ENCODE assay signal across 14 cellular contexts in the genomic region with DNA sequence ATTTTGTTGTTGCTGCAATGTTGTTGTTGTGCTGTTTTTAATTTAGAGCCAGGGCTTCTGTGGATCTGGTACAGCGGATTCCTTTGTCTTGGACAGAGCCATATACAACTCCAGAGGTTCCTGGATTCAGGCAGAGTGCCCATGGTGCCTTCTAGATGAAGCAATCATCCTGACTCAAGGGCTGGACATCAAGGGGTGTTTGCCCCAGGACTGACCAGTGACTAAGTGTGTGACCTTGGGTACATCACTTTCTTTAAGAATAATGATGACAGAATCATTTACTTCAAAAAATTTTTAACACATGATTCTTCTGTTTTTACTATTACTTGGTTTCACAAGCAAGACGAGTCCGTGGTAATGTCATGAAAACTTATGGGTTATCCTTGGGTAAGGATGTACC.
DNase-seq lines count a peak whose midpoint lies in the region; ATAC-seq and TF ChIP-seq lines count a peak whose summit lies in the region.
"Had no signal": no experiment of that assay in that cellular context is flagged by ENCODE, and none has a peak within 500 bp of the region (broad histone marks: within the 10 kb centered on the region; RNA-seq: fewer than 3 reads in every experiment).

No MANE protein-coding gene starts in this region.

- H3K36me3 Mint-ChIP-seq in osteocyte (ENCODE audit: unreplicated experiment) (no peaks in the 10 kb centered on the region), Caco-2 (ENCODE audit: insufficient read depth, unreplicated experiment) (no peaks in the 10 kb centered on the region)

- intact Hi-C loops in esophagus squamous epithelium (cut with DNase I) = no loop called here
- intact Hi-C loops in Caco-2 (cut with micrococcal nuclease; ENCODE audit: unreplicated experiment) = no loop called here

- POLR2A ChIA-PET in Caco-2 (lab: Charles Lee) = no interaction called here

- H3K27ac Mint-ChIP-seq in osteocyte (ENCODE audit: unreplicated experiment) = peak overlapping the region; percentile 84
- no peak overlapping the region for H3K27ac Mint-ChIP-seq in Caco-2 (ENCODE audit: unreplicated experiment)

- no peak for TF ChIP-seq POLR2A in esophagus squamous epithelium (IDR thresholded peaks at IDR 0.05)

- H3K9me3 ChIP-seq in esophagus squamous epithelium (no peaks in the 10 kb centered on the region), SJCRH30 (replicated peaks) (no peaks in the 10 kb centered on the region), Caco-2 (no peaks in the 10 kb centered on the region)
- H3K9me3 ChIP-seq: BE2C had no signal

- no peaks in the 10 kb centered on the region for H3K27me3 Mint-ChIP-seq in osteocyte (ENCODE audit: unreplicated experiment)
- H3K27me3 Mint-ChIP-seq in Caco-2 (ENCODE audit: insufficient read depth, unreplicated experiment) = no peaks in the 10 kb centered on the region

- CTCF ChIA-PET in Caco-2 (lab: Charles Lee) = no interaction called here

- H3K36me3 ChIP-seq in esophagus squamous epithelium (no peaks in the 10 kb centered on the region), SJCRH30 (no peaks in the 10 kb centered on the region), Caco-2 (ENCODE audit: control insufficient read depth, insufficient read depth, low read length) (no peaks in the 10 kb centered on the region; the same call in 1 of the 2 replicates)
- H3K36me3 ChIP-seq: BE2C had no signal

- H3K4me1 Mint-ChIP-seq in osteocyte (ENCODE audit: unreplicated experiment) = peaks cover 87% of the 10 kb centered on the region
- H3K4me1 Mint-ChIP-seq in Caco-2 (ENCODE audit: low read depth, unreplicated experiment) = peaks cover 27% of the 10 kb centered on the region

- H3K4me3 Mint-ChIP-seq in osteocyte (ENCODE audit: unreplicated experiment) (no peak overlapping the region), Caco-2 (ENCODE audit: unreplicated experiment) (no peak overlapping the region)

- peaks cover 4% of the 10 kb centered on the region for H3K9me3 Mint-ChIP-seq in osteocyte (ENCODE audit: unreplicated experiment)
- H3K9me3 Mint-ChIP-seq in Caco-2 (ENCODE audit: unreplicated experiment) = peaks cover 9% of the 10 kb centered on the region

- H3K4me3 ChIP-seq in esophagus squamous epithelium (no peak overlapping the region), SJCRH30 (no peak overlapping the region), Caco-2 (ENCODE audit: low read depth, low read length) (no peak overlapping the region)

- H3K27ac ChIP-seq in esophagus squamous epithelium (peak overlapping the region in 3 of 4 donors; percentile 56 to 84 (median 73)), SJCRH30 (no peak overlapping the region)

- H3K27me3 ChIP-seq in esophagus squamous epithelium (no peaks in the 10 kb centered on the region), SJCRH30 (no peaks in the 10 kb centered on the region), Caco-2 (replicated peaks; ENCODE audit: control insufficient read depth, insufficient read depth, low read length) (no peaks in the 10 kb centered on the region)
- H3K27me3 ChIP-seq: BE2C had no signal

- DNase-seq in AG08396 (ENCODE audit: low spot score) (peak; percentile 33), RPMI7951 (ENCODE audit: low read depth) (peak; percentile 57), esophagus squamous epithelium (lab: John Stamatoyannopoulos, UW) (no peak), osteocyte (ENCODE audit: extremely low spot score, unreplicated experiment) (no peak), SJCRH30 (no peak), NCI-H1436 treated with DMSO at 0.1 percent for 48 hours (lab: John Stamatoyannopoulos, UW) (no peak), Caco-2 (no peak)
- DNase-seq: BE2C; cerebellar nuclear complex; head of caudate nucleus; OCI-M1; stimulated activated CD4-positive, alpha-beta T cell treated with anti-CD3 and anti-CD28 coated beads, Interleukin-12 subunit alpha, Interleukin-12 subunit beta, amount 100 ng/mL, for 4 hours had no signal

- ATAC-seq in GM21529 (IDR thresholded peaks at IDR 0.05; ENCODE audit: unreplicated experiment) = no peak
- ATAC-seq: HCT116 had no signal

- TF ChIP-seq CTCF in esophagus squamous epithelium (IDR thresholded peaks at IDR 0.05) (no peak), osteocyte (IDR thresholded peaks at IDR 0.05) (no peak), Caco-2 (IDR thresholded peaks at IDR 0.05; ENCODE audit: insufficient read depth in 1 of 2, low read depth in 1 of 2, low read length in 1 of 2, severe bottlenecking in 1 of 2, unreplicated experiment in 1 of 2) (no peak)

- WGBS in esophagus squamous epithelium, 2 donors = 72 to 75% methylated on average over 3 of the region's 3 CpGs

- no TSS peak for BruUV-seq in Caco-2 (replicated peaks; lab: Mats Ljungman, UMichigan)

- peaks cover 4 to 88% (median 29%) of the 10 kb centered on the region in 3 donors for H3K4me1 ChIP-seq in esophagus squamous epithelium
- peaks cover 29% of the 10 kb centered on the region for H3K4me1 ChIP-seq in SJCRH30
- H3K4me1 ChIP-seq in Caco-2 = peaks cover 16% of the 10 kb centered on the region

Comparison
In these comparisons a context has a peak if more than half of its experiments do, and no peak if none do; other contexts are left out.
1. DNase-seq: peak in AG08396 (single experiment) and RPMI7951 (single experiment); none in esophagus squamous epithelium (single experiment), osteocyte (single experiment), SJCRH30 (0 of 2), NCI-H1436 treated with DMSO at 0.1 percent for 48 hours (single experiment) and Caco-2 (0 of 2).